In the genomic region with DNA sequence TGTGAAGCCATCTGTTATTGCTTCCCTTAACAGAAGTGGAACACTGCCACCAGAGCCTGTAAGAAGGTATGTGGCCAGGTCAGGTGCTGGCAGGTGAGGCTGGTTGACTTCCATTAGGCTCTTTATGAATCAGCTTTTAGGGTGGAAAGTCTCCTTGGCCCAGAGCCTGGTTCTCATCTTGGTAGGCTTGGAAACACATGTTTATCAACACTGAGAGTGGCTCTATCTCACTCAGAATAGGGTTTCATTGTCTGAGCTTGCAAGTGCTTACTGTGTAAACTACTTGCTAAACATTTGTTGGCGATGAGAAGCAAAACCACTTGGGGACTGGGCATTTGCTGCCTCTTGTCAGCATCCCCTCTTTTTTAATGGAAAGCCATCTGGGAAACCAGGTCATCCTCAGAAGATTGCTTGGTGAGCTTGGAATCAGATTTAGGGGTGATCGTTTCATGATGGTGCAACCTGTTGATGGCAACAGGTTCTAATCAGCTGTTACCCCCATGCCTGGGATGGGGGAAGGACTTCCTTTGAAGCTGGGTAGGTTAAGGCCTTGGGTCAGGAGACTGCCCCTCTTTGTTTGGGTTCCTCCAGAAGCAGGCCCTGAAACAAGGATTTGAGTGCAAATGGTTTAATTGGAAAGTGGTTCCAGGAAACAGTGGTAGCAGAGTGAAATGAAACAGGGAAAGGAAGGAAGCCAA, we compare ENCODE assay signal across 14 cellular contexts.
DNase-seq lines count a peak whose midpoint lies in the region; ATAC-seq and TF ChIP-seq lines count a peak whose summit lies in the region.
"Had no signal": no experiment of that assay in that cellular context is flagged by ENCODE, and none has a peak within 500 bp of the region (broad histone marks: within the 10 kb centered on the region; RNA-seq: fewer than 3 reads in every experiment).

No MANE protein-coding gene starts in this region.

- H3K4me1 ChIP-seq in PC-3 (ENCODE audit: insufficient read depth, low read length), result peaks cover 38% of the 10 kb centered on the region
- H3K4me1 ChIP-seq in foreskin keratinocyte, result peaks cover 7% of the 10 kb centered on the region

- intact Hi-C loops in left cardiac atrium (cut with DNase I), result no loop called here
- intact Hi-C loops in Right ventricle myocardium inferior (cut with DNase I), result no loop called here
- intact Hi-C loops in PC-3 (cut with micrococcal nuclease), result no loop called here

- peaks cover 3% of the 10 kb centered on the region for H3F3A ChIP-seq in PC-3 (ENCODE audit: low read length, unreplicated experiment)

- no peaks in the 10 kb centered on the region for H3K36me3 ChIP-seq in PC-3 (ENCODE audit: low read depth, low read length)
- H3K36me3 ChIP-seq: spleen had no signal

- peak; percentile 46 to 62 for ATAC-seq in left cardiac atrium
- no peak for ATAC-seq in Right ventricle myocardium inferior
- ATAC-seq in PC-3, result no peak; the same call in 1 of the 2 replicates
- peak; percentile 60 for ATAC-seq in foreskin keratinocyte
- no peak for ATAC-seq in HG03439 (IDR thresholded peaks at IDR 0.05; ENCODE audit: unreplicated experiment)
- no peak for ATAC-seq in GM21717 (IDR thresholded peaks at IDR 0.05; ENCODE audit: unreplicated experiment)
- ATAC-seq: T-helper 17 cell had no signal

- H3K27ac ChIP-seq in PC-3 (ENCODE audit: low read length) (peak overlapping the region; percentile 62), foreskin keratinocyte (no peak overlapping the region)
- H3K27ac ChIP-seq: spleen had no signal

- H3K4me3 ChIP-seq in PC-3 (ENCODE audit: low read length), result no peak overlapping the region
- H3K4me3 ChIP-seq: spleen had no signal

- H2AFZ ChIP-seq in PC-3 (ENCODE audit: low read length), result no peak overlapping the region

- DNase-seq in left cardiac atrium, result no peak
- no peak for DNase-seq in Right ventricle myocardium inferior (ENCODE audit: missing footprints)
- DNase-seq in PC-3, result peak; percentile 67
- DNase-seq in foreskin keratinocyte, result peak; percentile 51 to 72
- DNase-seq in activated naive CD4-positive, alpha-beta T cell treated with Interleukin-2 at 50 U/mL for 16 hours, result no peak
- no peak for DNase-seq in dermis blood vessel endothelial cell
- DNase-seq: ACHN; activated CD4-positive, alpha-beta T cell treated with anti-CD3 and anti-CD28 coated beads, Interleukin-2, amount 50 U/mL, for 1 hour; KBM-7; NCI-H446; spleen; T-helper 17 cell had no signal

- no peaks in the 10 kb centered on the region for H3K79me2 ChIP-seq in PC-3 (ENCODE audit: low read length)

- H3K9me3 ChIP-seq in PC-3 (ENCODE audit: low read length), result no peaks in the 10 kb centered on the region
- H3K9me3 ChIP-seq: spleen had no signal

- peak overlapping the region; percentile 22; the same call in 1 of the 2 replicates for H3K4me2 ChIP-seq in PC-3 (ENCODE audit: low read length)

- TF ChIP-seq CTCF in PC-3 (conservative IDR thresholded peaks at IDR 0.05; ENCODE audit: low read depth, low read length) (no peak), foreskin keratinocyte (conservative IDR thresholded peaks at IDR 0.05) (no peak)

- H3K9ac ChIP-seq in PC-3 (ENCODE audit: low read length), result no peak overlapping the region

- no peaks in the 10 kb centered on the region for H4K20me1 ChIP-seq in PC-3 (ENCODE audit: low read length)

- POLR2A ChIA-PET in PC-3 (lab: Charles Lee; ENCODE audit: unreplicated experiment), result no interaction called here

- no peaks in the 10 kb centered on the region for H3K9me2 ChIP-seq in PC-3 (replicated peaks; ENCODE audit: low read length)

- no TSS peak for BruUV-seq in PC-3 (replicated peaks; lab: Mats Ljungman, UMichigan)

- CTCF ChIA-PET in PC-3 (lab: Charles Lee), result no interaction called here

- H3K27me3 ChIP-seq in PC-3 (ENCODE audit: low read length), result no peaks in the 10 kb centered on the region
- no peaks in the 10 kb centered on the region for H3K27me3 ChIP-seq in foreskin keratinocyte

Comparison
In these comparisons a context has a peak if more than half of its experiments do, and no peak if none do; other contexts are left out.
1. ATAC-seq: peak in left cardiac atrium (2 of 2) and foreskin keratinocyte (single experiment); none in Right ventricle myocardium inferior (single experiment), PC-3 (single experiment), HG03439 (single experiment) and GM21717 (single experiment).
2. DNase-seq: peak in PC-3 (single experiment) and foreskin keratinocyte (2 of 2); none in left cardiac atrium (single experiment), Right ventricle myocardium inferior (single experiment), activated naive CD4-positive, alpha-beta T cell treated with Interleukin-2 at 50 U/mL for 16 hours (single experiment) and dermis blood vessel endothelial cell (single experiment).